Comparison of ENCODE assay signal across 16 cellular contexts in the genomic region with DNA sequence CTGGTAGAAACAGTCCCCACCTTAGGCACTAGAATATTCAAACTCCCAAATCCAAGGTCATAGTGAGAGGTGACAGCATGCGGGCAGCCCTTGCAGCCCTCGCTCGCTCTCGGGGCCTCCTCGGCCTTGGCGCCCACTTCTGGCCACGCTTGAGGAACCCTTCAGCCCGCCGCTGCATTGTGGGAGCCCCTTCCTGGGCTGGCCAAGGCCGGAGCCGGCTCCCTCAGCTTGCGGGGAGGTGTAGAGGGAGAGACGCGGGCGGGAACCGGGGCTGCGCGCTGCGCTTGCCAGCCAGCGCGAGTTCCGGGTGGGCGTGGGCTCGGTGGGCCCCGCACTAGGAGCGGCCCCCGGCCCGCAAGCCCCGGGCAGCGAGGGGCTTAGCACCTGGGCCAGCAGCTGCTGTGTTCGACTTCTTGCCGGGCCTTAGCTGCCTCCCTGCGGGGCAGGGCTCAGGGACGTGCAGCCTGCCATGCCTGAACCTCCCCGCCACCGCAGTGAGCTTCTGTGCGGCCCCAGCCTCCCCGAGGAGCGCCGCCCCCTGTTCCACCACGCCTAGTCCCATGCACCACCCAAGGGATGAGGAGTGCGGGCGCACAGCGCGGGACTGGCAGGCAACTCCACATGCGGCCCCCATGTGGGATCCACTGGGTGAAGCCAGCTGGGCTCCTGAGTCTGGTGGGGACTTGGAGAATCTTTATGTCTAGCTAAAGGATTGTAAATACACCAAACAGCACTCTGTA. TPM values are rescaled to one million over a fixed set of nuclear protein-coding genes. Genes with fewer than 3 reads are reported as not detected.
DNase-seq lines count a peak whose midpoint lies in the region; ATAC-seq and TF ChIP-seq lines count a peak whose summit lies in the region.
"Had no signal": no experiment of that assay in that cellular context is flagged by ENCODE, and none has a peak within 500 bp of the region (broad histone marks: within the 10 kb centered on the region; RNA-seq: fewer than 3 reads in every experiment).

No MANE protein-coding gene starts in this region.

- H3K27me3 ChIP-seq in heart left ventricle (no peaks in the 10 kb centered on the region), suprapubic skin (no peaks in the 10 kb centered on the region)
- H3K27me3 ChIP-seq: BLaER1 had no signal

- 96 to 97% (median 97%) methylated on average over 21 to 46 of the region's 46 CpGs for WGBS in heart left ventricle, 4 donors
- 98% methylated on average over 39 of the region's 46 CpGs for WGBS in suprapubic skin

- H3K4me1 ChIP-seq in heart left ventricle = peaks cover 0 to 5% (median 0%) of the 10 kb centered on the region in 12 donors
- H3K4me1 ChIP-seq in suprapubic skin = peaks cover 2% of the 10 kb centered on the region

- H3K4me3 ChIP-seq in heart left ventricle = no peak overlapping the region
- no peak overlapping the region for H3K4me3 ChIP-seq in suprapubic skin
- H3K4me3 ChIP-seq: BLaER1, GM12878 had no signal

- no peak overlapping the region for H3K27ac ChIP-seq in heart left ventricle
- H3K27ac ChIP-seq in suprapubic skin = no peak overlapping the region
- H3K27ac ChIP-seq: BLaER1, HL-60 had no signal

- peak; percentile 67 for DNase-seq in Right ventricle myocardium inferior (ENCODE audit: missing footprints)
- no peak for DNase-seq in heart left ventricle
- peak; percentile 87 for DNase-seq in mesenteric fat pad (ENCODE audit: low spot score)
- DNase-seq in suprapubic skin (ENCODE audit: low spot score in 2 of 2) = peak; percentile 45 to 56
- no peak for DNase-seq in left lobe of liver (ENCODE audit: low spot score)
- no peak for DNase-seq in D341Med (ENCODE audit: low spot score)
- DNase-seq: 8988T; CD4-positive, alpha-beta memory T cell; DMS79 treated with DMSO at 0.1 percent for 48 hours; HFFc6; IMR-90 had no signal

- ATAC-seq in Right ventricle myocardium inferior (no peak), heart left ventricle (no peak), GM21360 (IDR thresholded peaks at IDR 0.05; ENCODE audit: unreplicated experiment) (no peak), left lobe of liver (no peak)
- ATAC-seq: GM12878, HCT116 had no signal

- TF ChIP-seq POLR2A in heart left ventricle (IDR thresholded peaks at IDR 0.05) = no peak
- no peak for TF ChIP-seq POLR2A in suprapubic skin (IDR thresholded peaks at IDR 0.05)

- no peak for TF ChIP-seq EP300 in suprapubic skin (IDR thresholded peaks at IDR 0.05)

- intact Hi-C loops in Right ventricle myocardium inferior (cut with DNase I) = no loop called here
- intact Hi-C loops in heart left ventricle (cut with DNase I) = no loop called here

- H3K36me3 ChIP-seq in heart left ventricle (no peaks in the 10 kb centered on the region), suprapubic skin (no peaks in the 10 kb centered on the region)
- H3K36me3 ChIP-seq: BLaER1 had no signal

- H3K9me3 ChIP-seq in heart left ventricle (no peaks in the 10 kb centered on the region), suprapubic skin (no peaks in the 10 kb centered on the region)

- TF ChIP-seq CTCF in heart left ventricle (IDR thresholded peaks at IDR 0.05) (no peak), suprapubic skin (IDR thresholded peaks at IDR 0.05) (no peak)

RNA-seq across cellular contexts. Expression of a gene that starts 45.0 kb away (rescaled TPM):
- 20.8 TPM for total RNA-seq in Right ventricle myocardium inferior
- 10 to 100 TPM; 12.6 to 50.7 (median 20.4) TPM for total RNA-seq in heart left ventricle
- polyA plus RNA-seq in heart left ventricle = 10 to 100 TPM; 10.6 to 37.9 TPM
- total RNA-seq in mesenteric fat pad = 37.9 TPM
- total RNA-seq in suprapubic skin = 10 to 100 TPM in 3 of 4 donors, 1 to 10 TPM in 1; 6.4 to 38.8 (median 26.9) TPM
- 9.6 TPM for total RNA-seq in left lobe of liver

Comparison
In these comparisons a context has a peak if more than half of its experiments do, and no peak if none do; other contexts are left out.
1. DNase-seq: peak in Right ventricle myocardium inferior (single experiment), mesenteric fat pad (single experiment) and suprapubic skin (2 of 2); none in heart left ventricle (0 of 5), left lobe of liver (single experiment) and D341Med (single experiment).